Comparison of ENCODE assay signal across 8 cellular contexts in genomic region chr15:75203908-75204263, GRCh38. TPM values are rescaled to one million over a fixed set of nuclear protein-coding genes. Genes with fewer than 3 reads are reported as not detected.
DNase-seq lines count a peak whose midpoint lies in the region; ATAC-seq, FAIRE-seq and TF ChIP-seq lines count a peak whose summit lies in the region.

No MANE protein-coding gene starts in this region.

- H3K36me3 ChIP-seq in SU-DHL-6 (ENCODE audit: low read length) (no peaks in the 10 kb centered on the region), fibroblast of lung (ENCODE audit: control insufficient read depth, insufficient read depth, low read length) (peaks cover 10% of the 10 kb centered on the region), smooth muscle cell (ENCODE audit: low read depth) (no peaks in the 10 kb centered on the region)

- WGBS in smooth muscle cell (ENCODE audit: low lambda C conversion rate), result 67% methylated on average over 1 of the region's 1 CpG

- peak overlapping the region; percentile 81 for H3K27ac ChIP-seq in SU-DHL-6 (ENCODE audit: low read depth, low read length)
- H3K27ac ChIP-seq in fibroblast of lung (ENCODE audit: insufficient read depth, low read length), result peak overlapping the region; percentile 23
- no peak overlapping the region for H3K27ac ChIP-seq in smooth muscle cell (ENCODE audit: low read depth)

- H3K4me2 ChIP-seq in SU-DHL-6 (ENCODE audit: low read depth, low read length, poor library complexity, severe bottlenecking), result peak overlapping the region; percentile 72
- H3K4me2 ChIP-seq in fibroblast of lung (ENCODE audit: extremely low read depth, insufficient read depth, low read length), result peak overlapping the region; percentile 93
- H3K4me2 ChIP-seq in smooth muscle cell, result peak overlapping the region; percentile 99

- H2AFZ ChIP-seq in SU-DHL-6 (ENCODE audit: low read depth, low read length, severe bottlenecking) (no peak overlapping the region), fibroblast of lung (ENCODE audit: low read length) (no peak overlapping the region), smooth muscle cell (ENCODE audit: low read depth) (no peak overlapping the region)

- H3K9ac ChIP-seq in SU-DHL-6 (ENCODE audit: low read length) (peak overlapping the region; percentile 97), fibroblast of lung (ENCODE audit: insufficient read depth, low read length) (no peak overlapping the region), smooth muscle cell (ENCODE audit: low read depth) (no peak overlapping the region)

- H3F3A ChIP-seq in SU-DHL-6 (ENCODE audit: insufficient read depth) (no peaks in the 10 kb centered on the region), smooth muscle cell (ENCODE audit: low read depth) (no peaks in the 10 kb centered on the region)

- no peak for DNase-seq in fibroblast of lung (ENCODE audit: low read depth in 2 of 2)
- no peak for DNase-seq in smooth muscle cell (lab: John Stamatoyannopoulos, UW; ENCODE audit: unreplicated experiment)
- no peak for DNase-seq in NCI-H774 (lab: John Stamatoyannopoulos, UW)
- no peak for DNase-seq in HCEC 1CT
- no peak for DNase-seq in H54 (ENCODE audit: insufficient read length, low spot score)

- H3K9me3 ChIP-seq in SU-DHL-6 (ENCODE audit: insufficient read depth, low read length) (no peaks in the 10 kb centered on the region), fibroblast of lung (ENCODE audit: control insufficient read depth, insufficient read depth, low read depth, low read length) (no peaks in the 10 kb centered on the region), smooth muscle cell (replicated peaks; ENCODE audit: low read depth) (no peaks in the 10 kb centered on the region)

- H4K20me1 ChIP-seq in SU-DHL-6 (ENCODE audit: low read depth, low read length), result peaks cover 10% of the 10 kb centered on the region; the same call in 1 of the 2 replicates
- H4K20me1 ChIP-seq in fibroblast of lung (ENCODE audit: control insufficient read depth, extremely low read depth, insufficient read depth, low read length), result no peaks in the 10 kb centered on the region
- H4K20me1 ChIP-seq in smooth muscle cell (ENCODE audit: low read depth), result peaks cover 65% of the 10 kb centered on the region

- H3K4me1 ChIP-seq in fibroblast of lung (ENCODE audit: control insufficient read depth, extremely low read depth, insufficient read depth, low read length), result peaks cover 21% of the 10 kb centered on the region
- peaks cover 18% of the 10 kb centered on the region for H3K4me1 ChIP-seq in smooth muscle cell (ENCODE audit: low read depth)

- no peak for ATAC-seq in HG02885 (IDR thresholded peaks at IDR 0.05; ENCODE audit: poor library complexity, unreplicated experiment)

- H3K4me3 ChIP-seq in SU-DHL-6 (ENCODE audit: insufficient read depth, low read length, poor library complexity, severe bottlenecking), result peak overlapping the region; percentile 96
- H3K4me3 ChIP-seq in fibroblast of lung (replicated peaks in 1 of 4; ENCODE audit: control extremely low read depth in 1 of 4, insufficient read depth in 1 of 4, low read depth in 3 of 4, low read length in 4 of 4), result peak overlapping the region in 1 of 4 experiments; percentile 98
- peak overlapping the region; percentile 100 for H3K4me3 ChIP-seq in smooth muscle cell

- no peaks in the 10 kb centered on the region for H3K9me2 ChIP-seq in SU-DHL-6 (replicated peaks; ENCODE audit: insufficient read depth, low read length)

- H3K79me2 ChIP-seq in SU-DHL-6 (ENCODE audit: insufficient read depth, low read length) (peaks cover 61% of the 10 kb centered on the region), fibroblast of lung (ENCODE audit: control insufficient read depth, insufficient read depth, low read length) (peaks cover 47% of the 10 kb centered on the region), smooth muscle cell (ENCODE audit: low read depth) (peaks cover 71% of the 10 kb centered on the region)

- TF ChIP-seq CTCF in SU-DHL-6 (IDR thresholded peaks at IDR 0.05; ENCODE audit: insufficient read depth, low read length, poor library complexity, severe bottlenecking) (no peak), fibroblast of lung (conservative IDR thresholded peaks at IDR 0.05 in 1 of 2, IDR thresholded peaks at IDR 0.05 in 1 of 2; ENCODE audit: low read depth in 1 of 2, low read length in 2 of 2) (no peak), smooth muscle cell (IDR thresholded peaks at IDR 0.05; ENCODE audit: borderline replicate concordance, insufficient read depth, poor library complexity, severe bottlenecking) (no peak)

- no peak for FAIRE-seq in H54 (lab: Jason Lieb, UNC)

- TF ChIP-seq POLR2A in GM18526 (IDR thresholded peaks at IDR 0.05; ENCODE audit: extremely low read depth, insufficient read length) (peak; percentile 46), H54 (IDR thresholded peaks at IDR 0.05; ENCODE audit: low read depth, low read length) (no peak)

- no peaks in the 10 kb centered on the region for H3K27me3 ChIP-seq in SU-DHL-6 (ENCODE audit: low read length)
- H3K27me3 ChIP-seq in fibroblast of lung (ENCODE audit: control insufficient read depth, insufficient read depth, low read length), result peaks cover 6% of the 10 kb centered on the region
- no peaks in the 10 kb centered on the region for H3K27me3 ChIP-seq in smooth muscle cell (ENCODE audit: low read depth)

RNA-seq across cellular contexts. Expression of gene C15orf39, which starts 2.2 kb away (rescaled TPM):
- total RNA-seq in fibroblast of lung, result 1.3 and 2.3 TPM in 2 replicates
- 1.7 and 2.2 TPM in 2 replicates for polyA plus RNA-seq in fibroblast of lung
- polyA plus RNA-seq in fibroblast of lung (2012), result 5.8 and 7.1 TPM in 2 replicates
- 17.3 and 26.1 TPM in 2 replicates for polyA minus RNA-seq in fibroblast of lung (ENCODE audit: low replicate concordance)
- 7.6 and 8.4 TPM in 2 replicates for total RNA-seq in smooth muscle cell
- polyA plus RNA-seq in smooth muscle cell, result 9.3 and 9.7 TPM in 2 replicates

RNA-seq across cellular contexts. Expression of gene GOLGA6C, which starts 54.2 kb away (rescaled TPM):
- total RNA-seq in fibroblast of lung (not detected in 2 replicates), smooth muscle cell (not detected in 2 replicates)
- polyA plus RNA-seq in fibroblast of lung (not detected in 2 replicates), smooth muscle cell (0.52 TPM in 1 of 2 replicates, not detected in the other)
- polyA plus RNA-seq in fibroblast of lung (2012), result not detected in 2 replicates
- not detected in 2 replicates for polyA minus RNA-seq in fibroblast of lung (ENCODE audit: low replicate concordance)
